ENCODE assay signal across 1 cellular context in the genomic region with DNA sequence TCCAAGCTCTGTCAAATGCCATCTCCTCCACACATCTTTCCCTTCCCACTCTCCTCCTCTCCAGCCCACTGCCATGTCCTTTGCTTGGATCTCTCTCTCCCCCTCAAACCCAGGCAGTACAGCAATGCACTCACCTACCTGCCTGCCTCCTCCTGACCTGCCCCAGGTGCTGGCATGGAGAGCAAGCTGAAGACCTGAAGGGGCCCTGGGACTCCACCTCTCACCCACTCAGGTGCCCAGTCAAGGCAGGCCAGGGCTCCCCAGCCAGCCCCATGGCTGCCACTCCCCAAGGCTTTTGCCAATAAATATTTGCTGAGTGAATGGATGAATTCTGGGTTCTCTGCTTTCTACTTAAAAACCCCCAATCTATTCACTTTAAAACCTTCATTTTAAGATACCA.
TF ChIP-seq lines count a peak whose summit lies in the region.

No MANE protein-coding gene starts in this region.

TF ChIP-seq in GM23338, 12 proteins besides CTCF, POLR2A, EP300 and RAD21 (continued from another document):
- TF ChIP-seq, protein P1, sequence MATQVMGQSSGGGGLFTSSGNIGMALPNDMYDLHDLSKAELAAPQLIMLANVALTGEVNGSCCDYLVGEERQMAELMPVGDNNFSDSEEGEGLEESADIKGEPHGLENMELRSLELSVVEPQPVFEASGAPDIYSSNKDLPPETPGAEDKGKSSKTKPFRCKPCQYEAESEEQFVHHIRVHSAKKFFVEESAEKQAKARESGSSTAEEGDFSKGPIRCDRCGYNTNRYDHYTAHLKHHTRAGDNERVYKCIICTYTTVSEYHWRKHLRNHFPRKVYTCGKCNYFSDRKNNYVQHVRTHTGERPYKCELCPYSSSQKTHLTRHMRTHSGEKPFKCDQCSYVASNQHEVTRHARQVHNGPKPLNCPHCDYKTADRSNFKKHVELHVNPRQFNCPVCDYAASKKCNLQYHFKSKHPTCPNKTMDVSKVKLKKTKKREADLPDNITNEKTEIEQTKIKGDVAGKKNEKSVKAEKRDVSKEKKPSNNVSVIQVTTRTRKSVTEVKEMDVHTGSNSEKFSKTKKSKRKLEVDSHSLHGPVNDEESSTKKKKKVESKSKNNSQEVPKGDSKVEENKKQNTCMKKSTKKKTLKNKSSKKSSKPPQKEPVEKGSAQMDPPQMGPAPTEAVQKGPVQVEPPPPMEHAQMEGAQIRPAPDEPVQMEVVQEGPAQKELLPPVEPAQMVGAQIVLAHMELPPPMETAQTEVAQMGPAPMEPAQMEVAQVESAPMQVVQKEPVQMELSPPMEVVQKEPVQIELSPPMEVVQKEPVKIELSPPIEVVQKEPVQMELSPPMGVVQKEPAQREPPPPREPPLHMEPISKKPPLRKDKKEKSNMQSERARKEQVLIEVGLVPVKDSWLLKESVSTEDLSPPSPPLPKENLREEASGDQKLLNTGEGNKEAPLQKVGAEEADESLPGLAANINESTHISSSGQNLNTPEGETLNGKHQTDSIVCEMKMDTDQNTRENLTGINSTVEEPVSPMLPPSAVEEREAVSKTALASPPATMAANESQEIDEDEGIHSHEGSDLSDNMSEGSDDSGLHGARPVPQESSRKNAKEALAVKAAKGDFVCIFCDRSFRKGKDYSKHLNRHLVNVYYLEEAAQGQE (IDR thresholded peaks at IDR 0.05; ENCODE audit: unreplicated experiment): no peak
- TF ChIP-seq JUNB (IDR thresholded peaks at IDR 0.05; ENCODE audit: unreplicated experiment) (no peak), STAT1 (IDR thresholded peaks at IDR 0.05; ENCODE audit: unreplicated experiment) (no peak), EZH2 (IDR thresholded peaks at IDR 0.05; ENCODE audit: low read depth, unreplicated experiment) (no peak), CREB1 (CRISPR knock-in tag; IDR thresholded peaks at IDR 0.05; ENCODE audit: low read depth) (no peak)
- TF ChIP-seq, protein P2, sequence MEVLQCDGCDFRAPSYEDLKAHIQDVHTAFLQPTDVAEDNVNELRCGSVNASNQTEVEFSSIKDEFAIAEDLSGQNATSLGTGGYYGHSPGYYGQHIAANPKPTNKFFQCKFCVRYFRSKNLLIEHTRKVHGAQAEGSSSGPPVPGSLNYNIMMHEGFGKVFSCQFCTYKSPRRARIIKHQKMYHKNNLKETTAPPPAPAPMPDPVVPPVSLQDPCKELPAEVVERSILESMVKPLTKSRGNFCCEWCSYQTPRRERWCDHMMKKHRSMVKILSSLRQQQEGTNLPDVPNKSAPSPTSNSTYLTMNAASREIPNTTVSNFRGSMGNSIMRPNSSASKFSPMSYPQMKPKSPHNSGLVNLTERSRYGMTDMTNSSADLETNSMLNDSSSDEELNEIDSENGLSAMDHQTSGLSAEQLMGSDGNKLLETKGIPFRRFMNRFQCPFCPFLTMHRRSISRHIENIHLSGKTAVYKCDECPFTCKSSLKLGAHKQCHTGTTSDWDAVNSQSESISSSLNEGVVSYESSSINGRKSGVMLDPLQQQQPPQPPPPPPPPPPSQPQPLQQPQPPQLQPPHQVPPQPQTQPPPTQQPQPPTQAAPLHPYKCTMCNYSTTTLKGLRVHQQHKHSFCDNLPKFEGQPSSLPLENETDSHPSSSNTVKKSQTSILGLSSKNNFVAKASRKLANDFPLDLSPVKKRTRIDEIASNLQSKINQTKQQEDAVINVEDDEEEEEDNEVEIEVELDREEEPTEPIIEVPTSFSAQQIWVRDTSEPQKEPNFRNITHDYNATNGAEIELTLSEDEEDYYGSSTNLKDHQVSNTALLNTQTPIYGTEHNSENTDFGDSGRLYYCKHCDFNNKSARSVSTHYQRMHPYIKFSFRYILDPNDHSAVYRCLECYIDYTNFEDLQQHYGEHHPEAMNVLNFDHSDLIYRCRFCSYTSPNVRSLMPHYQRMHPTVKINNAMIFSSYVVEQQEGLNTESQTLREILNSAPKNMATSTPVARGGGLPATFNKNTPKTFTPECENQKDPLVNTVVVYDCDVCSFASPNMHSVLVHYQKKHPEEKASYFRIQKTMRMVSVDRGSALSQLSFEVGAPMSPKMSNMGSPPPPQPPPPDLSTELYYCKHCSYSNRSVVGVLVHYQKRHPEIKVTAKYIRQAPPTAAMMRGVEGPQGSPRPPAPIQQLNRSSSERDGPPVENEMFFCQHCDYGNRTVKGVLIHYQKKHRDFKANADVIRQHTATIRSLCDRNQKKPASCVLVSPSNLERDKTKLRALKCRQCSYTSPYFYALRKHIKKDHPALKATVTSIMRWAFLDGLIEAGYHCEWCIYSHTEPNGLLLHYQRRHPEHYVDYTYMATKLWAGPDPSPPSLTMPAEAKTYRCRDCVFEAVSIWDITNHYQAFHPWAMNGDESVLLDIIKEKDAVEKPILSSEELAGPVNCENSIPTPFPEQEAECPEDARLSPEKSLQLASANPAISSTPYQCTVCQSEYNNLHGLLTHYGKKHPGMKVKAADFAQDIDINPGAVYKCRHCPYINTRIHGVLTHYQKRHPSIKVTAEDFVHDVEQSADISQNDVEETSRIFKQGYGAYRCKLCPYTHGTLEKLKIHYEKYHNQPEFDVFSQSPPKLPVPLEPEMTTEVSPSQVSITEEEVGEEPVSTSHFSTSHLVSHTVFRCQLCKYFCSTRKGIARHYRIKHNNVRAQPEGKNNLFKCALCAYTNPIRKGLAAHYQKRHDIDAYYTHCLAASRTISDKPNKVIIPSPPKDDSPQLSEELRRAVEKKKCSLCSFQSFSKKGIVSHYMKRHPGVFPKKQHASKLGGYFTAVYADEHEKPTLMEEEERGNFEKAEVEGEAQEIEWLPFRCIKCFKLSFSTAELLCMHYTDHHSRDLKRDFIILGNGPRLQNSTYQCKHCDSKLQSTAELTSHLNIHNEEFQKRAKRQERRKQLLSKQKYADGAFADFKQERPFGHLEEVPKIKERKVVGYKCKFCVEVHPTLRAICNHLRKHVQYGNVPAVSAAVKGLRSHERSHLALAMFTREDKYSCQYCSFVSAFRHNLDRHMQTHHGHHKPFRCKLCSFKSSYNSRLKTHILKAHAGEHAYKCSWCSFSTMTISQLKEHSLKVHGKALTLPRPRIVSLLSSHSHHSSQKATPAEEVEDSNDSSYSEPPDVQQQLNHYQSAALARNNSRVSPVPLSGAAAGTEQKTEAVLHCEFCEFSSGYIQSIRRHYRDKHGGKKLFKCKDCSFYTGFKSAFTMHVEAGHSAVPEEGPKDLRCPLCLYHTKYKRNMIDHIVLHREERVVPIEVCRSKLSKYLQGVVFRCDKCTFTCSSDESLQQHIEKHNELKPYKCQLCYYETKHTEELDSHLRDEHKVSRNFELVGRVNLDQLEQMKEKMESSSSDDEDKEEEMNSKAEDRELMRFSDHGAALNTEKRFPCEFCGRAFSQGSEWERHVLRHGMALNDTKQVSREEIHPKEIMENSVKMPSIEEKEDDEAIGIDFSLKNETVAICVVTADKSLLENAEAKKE (CRISPR knock-in tag; IDR thresholded peaks at IDR 0.05): no peak
